Comparison of ENCODE assay signal across 15 cellular contexts in genomic region chr11:118699508-118700220, GRCh38. TPM values are rescaled to one million over a fixed set of nuclear protein-coding genes. Genes with fewer than 3 reads are reported as not detected.
DNase-seq lines count a peak whose midpoint lies in the region; ATAC-seq and TF ChIP-seq lines count a peak whose summit lies in the region.
"Had no signal": no experiment of that assay in that cellular context is flagged by ENCODE, and none has a peak within 500 bp of the region (broad histone marks: within the 10 kb centered on the region; RNA-seq: fewer than 3 reads in every experiment).

No MANE protein-coding gene starts in this region.

- H3K27me3 Mint-ChIP-seq in IgD-negative memory B cell (no peaks in the 10 kb centered on the region), activated B cell treated with CpG ODN at 0.5 μM for 24 hours (no peaks in the 10 kb centered on the region), progenitor cell of endocrine pancreas (no peaks in the 10 kb centered on the region)
- H3K27me3 Mint-ChIP-seq in activated naive CD4-positive, alpha-beta T cell treated with anti-CD3 and anti-CD28 coated beads, Interleukin-2, amount 10 ng/mL, durations not matched to agents 7 days and 5 days = peaks cover 3% of the 10 kb centered on the region

- no peak overlapping the region for H3K4me3 Mint-ChIP-seq in IgD-negative memory B cell
- no peak overlapping the region for H3K4me3 Mint-ChIP-seq in activated B cell treated with CpG ODN at 0.5 μM for 24 hours
- H3K4me3 Mint-ChIP-seq in activated naive CD4-positive, alpha-beta T cell treated with anti-CD3 and anti-CD28 coated beads, Interleukin-2, amount 10 ng/mL, durations not matched to agents 7 days and 5 days = peak overlapping the region; percentile 13
- H3K4me3 Mint-ChIP-seq in progenitor cell of endocrine pancreas (ENCODE audit: low read depth) = no peak overlapping the region
- H3K4me3 Mint-ChIP-seq: WTC11 had no signal

- H2AFZ ChIP-seq in osteoblast (ENCODE audit: low read length) = no peak overlapping the region

- TF ChIP-seq CTCF in activated B cell treated with CpG ODN at 0.5 μM for 24 hours (IDR thresholded peaks at IDR 0.05) (no peak), progenitor cell of endocrine pancreas (IDR thresholded peaks at IDR 0.05; ENCODE audit: unreplicated experiment) (no peak), testis (IDR thresholded peaks at IDR 0.05) (no peak), osteoblast (IDR thresholded peaks at IDR 0.05; ENCODE audit: extremely low read depth, low read depth, low read length) (no peak)

- intact Hi-C loops in activated B cell treated with CpG ODN at 0.5 μM for 24 hours (cut with micrococcal nuclease) (loop anchor here (2.0 kb wide), 1 partner anchor 15 kb away; no protein-coding TSS in a partner anchor), testis (cut with DNase I; ENCODE audit: low total_unique reads) (loop anchor here (10.0 kb wide), 2 partner anchors 95 to 205 kb away; partner anchors contain the start of gene DDX6)

- H3K9me3 Mint-ChIP-seq in IgD-negative memory B cell = peaks cover 0 to 4% (median 4%) of the 10 kb centered on the region in 3 donors
- H3K9me3 Mint-ChIP-seq in activated B cell treated with CpG ODN at 0.5 μM for 24 hours = no peaks in the 10 kb centered on the region
- peaks cover 8% of the 10 kb centered on the region for H3K9me3 Mint-ChIP-seq in activated naive CD4-positive, alpha-beta T cell treated with anti-CD3 and anti-CD28 coated beads, Interleukin-2, amount 10 ng/mL, durations not matched to agents 7 days and 5 days
- peaks cover 4% of the 10 kb centered on the region for H3K9me3 Mint-ChIP-seq in progenitor cell of endocrine pancreas (ENCODE audit: low read depth)

- no peaks in the 10 kb centered on the region for H3K4me1 ChIP-seq in testis
- H3K4me1 ChIP-seq in osteoblast (ENCODE audit: insufficient read depth, low read length) = no peaks in the 10 kb centered on the region
- H3K4me1 ChIP-seq: body of pancreas, Caco-2 had no signal

- H3K4me3 ChIP-seq in testis (no peak overlapping the region), osteoblast (ENCODE audit: insufficient read depth, low read length) (no peak overlapping the region)
- H3K4me3 ChIP-seq: body of pancreas had no signal

- H3K27ac Mint-ChIP-seq in IgD-negative memory B cell (peak overlapping the region in 2 of 3 donors; percentile 72 to 97), activated B cell treated with CpG ODN at 0.5 μM for 24 hours (peak overlapping the region; percentile 41), progenitor cell of endocrine pancreas (peak overlapping the region; percentile 56)
- H3K27ac Mint-ChIP-seq in activated naive CD4-positive, alpha-beta T cell treated with anti-CD3 and anti-CD28 coated beads, Interleukin-2, amount 10 ng/mL, durations not matched to agents 7 days and 5 days = peak overlapping the region; percentile 96
- H3K27ac Mint-ChIP-seq: WTC11 had no signal

- WGBS in testis, 2 donors = 87 to 97% methylated on average over 7 of the region's 7 CpGs

- H3K4me1 Mint-ChIP-seq in IgD-negative memory B cell = peaks cover 0 to 7% (median 6%) of the 10 kb centered on the region in 3 donors
- peaks cover 19% of the 10 kb centered on the region for H3K4me1 Mint-ChIP-seq in activated B cell treated with CpG ODN at 0.5 μM for 24 hours
- H3K4me1 Mint-ChIP-seq in activated naive CD4-positive, alpha-beta T cell treated with anti-CD3 and anti-CD28 coated beads, Interleukin-2, amount 10 ng/mL, durations not matched to agents 7 days and 5 days = peaks cover 33% of the 10 kb centered on the region
- peaks cover 2% of the 10 kb centered on the region for H3K4me1 Mint-ChIP-seq in progenitor cell of endocrine pancreas (ENCODE audit: low read depth)

- H3K36me3 Mint-ChIP-seq in IgD-negative memory B cell = no peaks in the 10 kb centered on the region
- H3K36me3 Mint-ChIP-seq in activated B cell treated with CpG ODN at 0.5 μM for 24 hours (ENCODE audit: low read depth) = no peaks in the 10 kb centered on the region
- H3K36me3 Mint-ChIP-seq in activated naive CD4-positive, alpha-beta T cell treated with anti-CD3 and anti-CD28 coated beads, Interleukin-2, amount 10 ng/mL, durations not matched to agents 7 days and 5 days = peaks cover 7% of the 10 kb centered on the region
- H3K36me3 Mint-ChIP-seq in progenitor cell of endocrine pancreas (ENCODE audit: insufficient read depth) = no peaks in the 10 kb centered on the region

- DNase-seq in activated B cell treated with CpG ODN at 0.5 μM for 24 hours (no peak), progenitor cell of endocrine pancreas (ENCODE audit: low spot score, unreplicated experiment) (no peak), retina (no peak), testis (no peak), osteoblast (ENCODE audit: insufficient read length, low spot score, missing footprints) (no peak)
- DNase-seq in activated naive CD4-positive, alpha-beta T cell treated with anti-CD3 and anti-CD28 coated beads, Interleukin-2, amount 10 ng/mL, durations not matched to agents 7 days and 5 days = peak; percentile 79
- DNase-seq: Caco-2, glutamatergic neuron, SHP77 had no signal

- POLR2A ChIA-PET in activated B cell treated with CpG ODN at 0.5 μM for 24 hours (lab: Charles Lee) = no interaction called here

- no peaks in the 10 kb centered on the region for H3K9me3 ChIP-seq in testis
- H3K9me3 ChIP-seq in osteoblast (ENCODE audit: low read depth, low read length) = no peaks in the 10 kb centered on the region
- H3K9me3 ChIP-seq: body of pancreas had no signal

- no peaks in the 10 kb centered on the region for H4K20me1 ChIP-seq in osteoblast (ENCODE audit: insufficient read depth, low read length)

- TF ChIP-seq POLR2A in testis (IDR thresholded peaks at IDR 0.05) = no peak

- CTCF ChIA-PET in activated B cell treated with CpG ODN at 0.5 μM for 24 hours (lab: Charles Lee) = interaction anchor here (0.9 kb wide), 1 partner anchor 257 kb away, joined by 3 read pairs; no protein-coding TSS in a partner anchor
- CTCF ChIA-PET in activated naive CD4-positive, alpha-beta T cell treated with anti-CD3 and anti-CD28 coated beads, Interleukin-2, amount 10 ng/mL, durations not matched to agents 7 days and 5 days (lab: Charles Lee) = interaction anchor here (1.0 to 1.4 kb wide), 2 partner anchors 10 to 42 kb away, joined by 3 to 5 read pairs; no protein-coding TSS in a partner anchor

- no peak overlapping the region for H3K27ac ChIP-seq in testis
- no peak overlapping the region for H3K27ac ChIP-seq in osteoblast (ENCODE audit: low read depth, low read length)
- H3K27ac ChIP-seq: HL-60 had no signal

- no peaks in the 10 kb centered on the region for H3K36me3 ChIP-seq in testis (ENCODE audit: low read depth, missing control alignments)
- no peaks in the 10 kb centered on the region for H3K36me3 ChIP-seq in osteoblast (ENCODE audit: insufficient read depth, low read length)

- no peaks in the 10 kb centered on the region for H3K79me2 ChIP-seq in osteoblast (ENCODE audit: insufficient read depth, low read length)

- no peak for ATAC-seq in activated B cell treated with CpG ODN at 0.5 μM for 24 hours (ENCODE audit: low read depth)
- ATAC-seq in HG02981 (IDR thresholded peaks at IDR 0.05; ENCODE audit: unreplicated experiment) = no peak
- ATAC-seq: body of pancreas, WTC11 had no signal

- H3K4me2 ChIP-seq in osteoblast (ENCODE audit: insufficient read depth, low read length) = no peak overlapping the region

- H3K27me3 ChIP-seq in testis (no peaks in the 10 kb centered on the region), osteoblast (ENCODE audit: insufficient read depth, low read length) (no peaks in the 10 kb centered on the region)
- H3K27me3 ChIP-seq: body of pancreas had no signal

RNA-seq across cellular contexts. Expression of gene TREH, which starts 20.2 kb away (rescaled TPM):
- polyA plus RNA-seq in IgD-negative memory B cell (not detected), testis (ENCODE audit: insufficient read depth, low read depth, low replicate concordance) (4.0 TPM)
- total RNA-seq in activated B cell treated with CpG ODN at 0.5 μM for 24 hours (not detected in 2 replicates), progenitor cell of endocrine pancreas (not detected in 2 replicates), testis (1 to 10 TPM in 1 of 2 donors, under 1 TPM in 1; 0.62 to 1.7 TPM), osteoblast (not detected in 2 replicates)
- total RNA-seq: Caco-2, NCI-H460, WTC11 had no signal

Comparison
In these comparisons a context has a peak if more than half of its experiments do, and no peak if none do; other contexts are left out.
1. H3K27ac Mint-ChIP-seq: peak in every context shown above with its lines; median percentile 96 in activated naive CD4-positive, alpha-beta T cell treated with anti-CD3 and anti-CD28 coated beads, Interleukin-2, amount 10 ng/mL, durations not matched to agents 7 days and 5 days; 84 in IgD-negative memory B cell; 56 in progenitor cell of endocrine pancreas; 41 in activated B cell treated with CpG ODN at 0.5 μM for 24 hours.